9 cellular contexts compared by ENCODE assay signal in genomic region chr5:68251804-68252648, GRCh38. TPM values are rescaled to one million over a fixed set of nuclear protein-coding genes. Genes with fewer than 3 reads are reported as not detected.
DNase-seq lines count a peak whose midpoint lies in the region.
"Had no signal": no experiment of that assay in that cellular context is flagged by ENCODE, and none has a peak within 500 bp of the region (broad histone marks: within the 10 kb centered on the region; RNA-seq: fewer than 3 reads in every experiment).

No MANE protein-coding gene starts in this region.

- no peaks in the 10 kb centered on the region for H3K27me3 Mint-ChIP-seq in activated naive CD4-positive, alpha-beta T cell treated with anti-CD3 and anti-CD28 coated beads for 36 hours (ENCODE audit: low read depth)

- peaks cover 4% of the 10 kb centered on the region for H3K4me1 ChIP-seq in urinary bladder (ENCODE audit: insufficient read depth)

- H3K4me3 ChIP-seq in urinary bladder (ENCODE audit: low read depth, low read length) = no peak overlapping the region
- H3K4me3 ChIP-seq: SJSA1 had no signal

- WGBS in urinary bladder = 29% methylated on average over 7 of the region's 7 CpGs

- CTCF ChIA-PET in activated naive CD4-positive, alpha-beta T cell treated with anti-CD3 and anti-CD28 coated beads for 36 hours (lab: Charles Lee) = interaction anchor here (0.5 to 2.2 kb wide), 13 partner anchors 10 to 204 kb away, joined by 3 to 14 read pairs (median 4); partner anchors contain the start of gene PIK3R1

- no peak for DNase-seq in activated naive CD4-positive, alpha-beta T cell treated with anti-CD3 and anti-CD28 coated beads for 36 hours
- no peak for DNase-seq in activated naive CD4-positive, alpha-beta T cell treated with anti-CD3 and anti-CD28 coated beads, Interleukin-2, amount 50 U/mL, for 16 hours
- DNase-seq in dedifferentiated amniotic fluid mesenchymal stem cell (ENCODE audit: extremely low spot score) (peak; percentile 89), mucosa of gallbladder (ENCODE audit: low spot score) (peak; percentile 53), NCI-H526 treated with DMSO at 0.1 percent for 48 hours (lab: John Stamatoyannopoulos, UW) (no peak), NCI-H82 (lab: John Stamatoyannopoulos, UW) (no peak), NCI-H187 treated with DMSO at 0.1 percent for 48 hours (lab: John Stamatoyannopoulos, UW) (no peak)

- no peaks in the 10 kb centered on the region for H3K36me3 Mint-ChIP-seq in activated naive CD4-positive, alpha-beta T cell treated with anti-CD3 and anti-CD28 coated beads for 36 hours (ENCODE audit: low read depth)

- H3K27ac Mint-ChIP-seq in activated naive CD4-positive, alpha-beta T cell treated with anti-CD3 and anti-CD28 coated beads for 36 hours = peak overlapping the region; percentile 1

- intact Hi-C loops in activated naive CD4-positive, alpha-beta T cell treated with anti-CD3 and anti-CD28 coated beads for 36 hours (cut with micrococcal nuclease) = loop anchor here (1.0 to 10.0 kb wide), 10 partner anchors 8 to 1427 kb away; partner anchors contain the start of gene PIK3R1

- H3K4me1 Mint-ChIP-seq in activated naive CD4-positive, alpha-beta T cell treated with anti-CD3 and anti-CD28 coated beads for 36 hours (ENCODE audit: low read depth) = peaks cover 83% of the 10 kb centered on the region

- H3K4me3 Mint-ChIP-seq in activated naive CD4-positive, alpha-beta T cell treated with anti-CD3 and anti-CD28 coated beads for 36 hours = no peak overlapping the region

- peak overlapping the region; percentile 81 for H3K27ac ChIP-seq in urinary bladder (ENCODE audit: low read depth)
- H3K27ac ChIP-seq: SJSA1 had no signal

- no peaks in the 10 kb centered on the region for H3K36me3 ChIP-seq in urinary bladder (ENCODE audit: insufficient read depth)

- no peaks in the 10 kb centered on the region for H3K9me3 Mint-ChIP-seq in activated naive CD4-positive, alpha-beta T cell treated with anti-CD3 and anti-CD28 coated beads for 36 hours

RNA-seq across cellular contexts. Expression of gene PIK3R1, which starts 36.5 kb away (rescaled TPM):
- 10 to 100 TPM; 28.5 to 31.4 TPM for total RNA-seq in activated naive CD4-positive, alpha-beta T cell treated with anti-CD3 and anti-CD28 coated beads for 36 hours
- 125 TPM for total RNA-seq in mucosa of gallbladder
- 128 TPM for total RNA-seq in urinary bladder
- polyA plus RNA-seq in urinary bladder = 66.4 TPM

Comparison
In these comparisons a context has a peak if more than half of its experiments do, and no peak if none do; other contexts are left out.
1. DNase-seq: peak in dedifferentiated amniotic fluid mesenchymal stem cell (single experiment) and mucosa of gallbladder (single experiment); none in activated naive CD4-positive, alpha-beta T cell treated with anti-CD3 and anti-CD28 coated beads for 36 hours (single experiment), activated naive CD4-positive, alpha-beta T cell treated with anti-CD3 and anti-CD28 coated beads, Interleukin-2, amount 50 U/mL, for 16 hours (single experiment), NCI-H526 treated with DMSO at 0.1 percent for 48 hours (single experiment), NCI-H82 (single experiment) and NCI-H187 treated with DMSO at 0.1 percent for 48 hours (single experiment).